ENCODE assay signal across 8 cellular contexts in genomic region chrX:111869639-111870034, GRCh38. TPM values are rescaled to one million over a fixed set of nuclear protein-coding genes. Genes with fewer than 3 reads are reported as not detected.
DNase-seq lines count a peak whose midpoint lies in the region; ATAC-seq and TF ChIP-seq lines count a peak whose summit lies in the region.

No MANE protein-coding gene starts in this region.

- peaks cover 3% of the 10 kb centered on the region for H3K27me3 Mint-ChIP-seq in endothelial cell (ENCODE audit: unreplicated experiment)
- H3K27me3 Mint-ChIP-seq in memory B cell, result no peaks in the 10 kb centered on the region

- no peaks in the 10 kb centered on the region for H3K36me3 Mint-ChIP-seq in endothelial cell (ENCODE audit: low read depth, unreplicated experiment)
- H3K36me3 Mint-ChIP-seq in memory B cell, result no peaks in the 10 kb centered on the region

- peak; percentile 91 for ATAC-seq in GM21737 (IDR thresholded peaks at IDR 0.05; ENCODE audit: unreplicated experiment)
- ATAC-seq in RWPE2 (ENCODE audit: low read depth), result peak; percentile 49; the same call in 2 of the 3 replicates
- ATAC-seq in memory B cell (ENCODE audit: low read depth), result no peak

- H3K4me3 ChIP-seq in RWPE2 (ENCODE audit: severe bottlenecking), result no peak overlapping the region

- peaks cover 10% of the 10 kb centered on the region for H3K4me1 Mint-ChIP-seq in endothelial cell (ENCODE audit: unreplicated experiment)
- no peaks in the 10 kb centered on the region for H3K4me1 Mint-ChIP-seq in memory B cell

- H3K27ac ChIP-seq in RWPE2 (ENCODE audit: poor library complexity, severe bottlenecking), result no peak overlapping the region

- peak; percentile 47 for TF ChIP-seq CTCF in RWPE2 (IDR thresholded peaks at IDR 0.05; ENCODE audit: poor library complexity, severe bottlenecking)
- TF ChIP-seq CTCF in endothelial cell (IDR thresholded peaks at IDR 0.05; ENCODE audit: unreplicated experiment), result peak; percentile 34

- no peaks in the 10 kb centered on the region for H3K4me1 ChIP-seq in RWPE2 (ENCODE audit: insufficient read depth, poor library complexity, severe bottlenecking)

- H3K27me3 ChIP-seq in RWPE2 (ENCODE audit: insufficient read depth, poor library complexity, severe bottlenecking), result no peaks in the 10 kb centered on the region

- H3K9me3 Mint-ChIP-seq in endothelial cell (ENCODE audit: unreplicated experiment), result no peaks in the 10 kb centered on the region
- H3K9me3 Mint-ChIP-seq in memory B cell, result no peaks in the 10 kb centered on the region

- DNase-seq in stimulated activated CD8-positive, alpha-beta memory T cell treated with anti-CD3 and anti-CD28 coated beads, Interleukin-12 subunit alpha, Interleukin-12 subunit beta, amount 100 ng/mL, for 1 hour (ENCODE audit: low read depth), result peak; percentile 0
- DNase-seq in stimulated activated CD8-positive, alpha-beta memory T cell treated with anti-CD3 and anti-CD28 coated beads, Interleukin-4, amount 100 ng/mL, for 48 hours, result no peak
- peak; percentile 25 for DNase-seq in HT1080 (ENCODE audit: low read depth)
- no peak for DNase-seq in RWPE2 (ENCODE audit: low spot score)
- DNase-seq in endothelial cell (ENCODE audit: low spot score), result peak; percentile 37
- DNase-seq in memory B cell (ENCODE audit: low spot score in 2 of 2), result peak; percentile 0 to 11
- DNase-seq in activated gamma-delta T cell (lab: John Stamatoyannopoulos, UW), result no peak

- no peaks in the 10 kb centered on the region for H3K9me3 ChIP-seq in RWPE2 (ENCODE audit: severe bottlenecking)

- no peaks in the 10 kb centered on the region for H3K36me3 ChIP-seq in RWPE2 (ENCODE audit: low read depth)

- H3K27ac Mint-ChIP-seq in endothelial cell (ENCODE audit: unreplicated experiment), result no peak overlapping the region
- H3K27ac Mint-ChIP-seq in memory B cell, result no peak overlapping the region

- H3K4me3 Mint-ChIP-seq in endothelial cell (ENCODE audit: unreplicated experiment) (no peak overlapping the region), memory B cell (no peak overlapping the region)

RNA-seq across cellular contexts. Expression of gene TRPC5OS, which starts 6.3 kb away (rescaled TPM):
- 0.11 TPM in 1 of 2 replicates, not detected in the other for total RNA-seq in HT1080 (2014; rRNA removed; shearing (Covaris generic))
- polyA plus RNA-seq in HT1080 (2015; cell fraction: cytosol; rRNA removed), result not detected in 2 replicates
- polyA plus RNA-seq in HT1080 (2015; cell fraction: nucleus; rRNA removed), result not detected in 2 replicates
- total RNA-seq in endothelial cell (ENCODE audit: unreplicated experiment), result not detected

Comparison
In these comparisons a context has a peak if more than half of its experiments do, and no peak if none do; other contexts are left out.
1. DNase-seq: peak in stimulated activated CD8-positive, alpha-beta memory T cell treated with anti-CD3 and anti-CD28 coated beads, Interleukin-12 subunit alpha, Interleukin-12 subunit beta, amount 100 ng/mL, for 1 hour (single experiment), HT1080 (single experiment), endothelial cell (single experiment) and memory B cell (2 of 2); none in stimulated activated CD8-positive, alpha-beta memory T cell treated with anti-CD3 and anti-CD28 coated beads, Interleukin-4, amount 100 ng/mL, for 48 hours (single experiment), RWPE2 (single experiment) and activated gamma-delta T cell (single experiment).